Comparison of ENCODE assay signal across 24 cellular contexts in genomic region chr10:121531830-121532178, GRCh38.
DNase-seq lines count a peak whose midpoint lies in the region; ATAC-seq, FAIRE-seq and TF ChIP-seq lines count a peak whose summit lies in the region.
"Had no signal": no experiment of that assay in that cellular context is flagged by ENCODE, and none has a peak within 500 bp of the region (broad histone marks: within the 10 kb centered on the region; RNA-seq: fewer than 3 reads in every experiment).

No MANE protein-coding gene starts in this region.

- TF ChIP-seq CTCF in body of pancreas (IDR thresholded peaks at IDR 0.05) = no peak
- TF ChIP-seq CTCF in D721Med (IDR thresholded peaks at IDR 0.05; ENCODE audit: insufficient read depth, missing control alignments) = no peak

- FAIRE-seq in D721Med (lab: Jason Lieb, UNC) = no peak
- FAIRE-seq: GM18507 had no signal

- H3K23ac ChIP-seq in mesenchymal stem cell (ENCODE audit: low read length in 2 of 2) = no peak overlapping the region

- peak overlapping the region in 3 of 4 donors; percentile 54 to 79 (median 59) for H3K27ac ChIP-seq in body of pancreas
- no peak overlapping the region for H3K27ac ChIP-seq in mesenchymal stem cell (ENCODE audit: low read length, poor library complexity, severe bottlenecking)
- H3K27ac ChIP-seq in temporal lobe (ENCODE audit: low read depth, low read length) = peak overlapping the region; percentile 98
- H3K27ac ChIP-seq: 22Rv1, C4-2B had no signal

- no peak overlapping the region for H2BK5ac ChIP-seq in mesenchymal stem cell (ENCODE audit: low read depth, low read length, poor library complexity, severe bottlenecking)

- no peaks in the 10 kb centered on the region for H3K9me3 ChIP-seq in body of pancreas
- H3K9me3 ChIP-seq in mesenchymal stem cell (ENCODE audit: control insufficient read depth, low read length) = no peaks in the 10 kb centered on the region
- H3K9me3 ChIP-seq: HAP-1 had no signal

- no peak for ATAC-seq in body of pancreas
- no peak for ATAC-seq in left colon

- H2BK120ac ChIP-seq in mesenchymal stem cell (ENCODE audit: low read depth, low read length) = no peak overlapping the region

- H3K4ac ChIP-seq in mesenchymal stem cell (ENCODE audit: low read depth in 1 of 2, low read length in 2 of 2) = no peak overlapping the region

- H3K36me3 ChIP-seq in body of pancreas (replicated peaks in 1 of 2; ENCODE audit: insufficient read depth in 1 of 2, low read depth in 2 of 2) (no peaks in the 10 kb centered on the region), mesenchymal stem cell (ENCODE audit: control insufficient read depth in 1 of 2, insufficient read depth in 2 of 2, low read depth in 1 of 2, low read length in 2 of 2) (no peaks in the 10 kb centered on the region)

- H2BK12ac ChIP-seq in mesenchymal stem cell (ENCODE audit: low read length in 2 of 2) = no peak overlapping the region

- no peak overlapping the region for H3K14ac ChIP-seq in mesenchymal stem cell (ENCODE audit: low read length in 2 of 2)

- no peak overlapping the region for H2AFZ ChIP-seq in mesenchymal stem cell (ENCODE audit: low read depth, low read length)

- 71 to 84% methylated on average over 11 of the region's 11 CpGs for WGBS in body of pancreas, 2 donors
- 91% methylated on average over 11 of the region's 11 CpGs for WGBS in mesenchymal stem cell

- H3K9ac ChIP-seq in mesenchymal stem cell (ENCODE audit: low read length) = no peak overlapping the region

- no peak overlapping the region for H3K18ac ChIP-seq in mesenchymal stem cell (ENCODE audit: low read depth in 1 of 2, low read length in 2 of 2)

- no peak overlapping the region for H2BK15ac ChIP-seq in mesenchymal stem cell (ENCODE audit: low read depth, poor library complexity, severe bottlenecking)

- H4K91ac ChIP-seq in mesenchymal stem cell (ENCODE audit: low read length) = no peak overlapping the region

- TF ChIP-seq POLR2A in body of pancreas (IDR thresholded peaks at IDR 0.05) = no peak

- peak; percentile 12 for DNase-seq in DMS79 (lab: John Stamatoyannopoulos, UW)
- no peak for DNase-seq in DMS79 treated with DMSO at 0.1 percent for 48 hours (lab: John Stamatoyannopoulos, UW)
- no peak for DNase-seq in body of pancreas
- DNase-seq in mesenchymal stem cell = no peak
- no peak for DNase-seq in posterior cingulate gyrus
- no peak for DNase-seq in left colon
- no peak for DNase-seq in D721Med (ENCODE audit: insufficient read length, low spot score)
- DNase-seq: CD8-positive, alpha-beta memory T cell; DMS153; HFFc6; NCI-H1092 treated with DMSO at 0.1 percent for 48 hours; NCI-H1436; NCI-H187; NCI-H2081 treated with DMSO at 0.1 percent for 48 hours; NCI-H2171; NCI-H226; NCI-H510A; RPMI8226; SHP77 had no signal

- no peak overlapping the region for H4K8ac ChIP-seq in mesenchymal stem cell (ENCODE audit: low read length)

- peak overlapping the region; percentile 30 for H2AK5ac ChIP-seq in mesenchymal stem cell (ENCODE audit: low read length, severe bottlenecking)

- H3K4me2 ChIP-seq in mesenchymal stem cell (ENCODE audit: low read length, poor library complexity, severe bottlenecking) = no peak overlapping the region

- H3K4me3 ChIP-seq in body of pancreas (no peak overlapping the region), mesenchymal stem cell (ENCODE audit: insufficient read depth in 1 of 2, low read depth in 1 of 2, low read length in 2 of 2) (no peak overlapping the region)
- H3K4me3 ChIP-seq: HAP-1 had no signal

- intact Hi-C loops in body of pancreas (cut with DNase I) (no loop called here), posterior cingulate gyrus (cut with DNase I) (no loop called here), left colon (cut with DNase I, micrococcal nuclease) (no loop called here)

- H3K27me3 ChIP-seq in body of pancreas (no peaks in the 10 kb centered on the region), mesenchymal stem cell (ENCODE audit: control insufficient read depth in 1 of 2, insufficient read depth in 1 of 2, low read length in 2 of 2) (peaks cover 9 to 18% of the 10 kb centered on the region in 2 experiments)

- H3K79me1 ChIP-seq in mesenchymal stem cell (replicated peaks; ENCODE audit: low read length, poor library complexity, severe bottlenecking) = no peaks in the 10 kb centered on the region

- H3K4me1 ChIP-seq in body of pancreas (peaks cover 44% of the 10 kb centered on the region), mesenchymal stem cell (ENCODE audit: control insufficient read depth, insufficient read depth, low read depth, low read length) (peaks cover 3% of the 10 kb centered on the region)
